Comparison of ENCODE assay signal across 18 cellular contexts in genomic region chr18:78237864-78238263, GRCh38.
"Had no signal": no experiment of that assay in that cellular context is flagged by ENCODE, and none has a peak within 500 bp of the region (broad histone marks: within the 10 kb centered on the region; RNA-seq: fewer than 3 reads in every experiment).

No MANE protein-coding gene starts in this region.

- H3K4me3 Mint-ChIP-seq: naive thymus-derived CD8-positive, alpha-beta T cell; stimulated activated memory B cell treated with anti-CD40 and anti-IgM and Interleukin-4, amounts not matched to agents 10 μg/mL and 1 μg/mL and 100 μg/mL, for 72 hours; stimulated activated naive CD8-positive, alpha-beta T cell treated with anti-CD3 and anti-CD28 coated beads, Interleukin-15, Interleukin-2, amounts not matched to agents 100 ng/mL and 50 ng/mL, for 24 hours had no signal

- H3K4me1 Mint-ChIP-seq: stimulated activated memory B cell treated with anti-CD40 and anti-IgM and Interleukin-4, amounts not matched to agents 10 μg/mL and 1 μg/mL and 100 μg/mL, for 72 hours had no signal

- ATAC-seq: gastrocnemius medialis; left lobe of liver; mucosa of descending colon; naive thymus-derived CD8-positive, alpha-beta T cell; psoas muscle had no signal

- H3K4me3 ChIP-seq: coronary artery, dorsolateral prefrontal cortex, gastrocnemius medialis, mucosa of descending colon, psoas muscle, right lobe of liver, tibial artery, upper lobe of right lung, vagina had no signal

- DNase-seq: dorsolateral prefrontal cortex; effector CD8-positive, alpha-beta T cell; gastrocnemius medialis; islet precursor cell; mucosa of descending colon; naive thymus-derived CD8-positive, alpha-beta T cell; psoas muscle; retina; right lobe of liver; stimulated activated CD4-positive, alpha-beta T cell treated with anti-CD3 and anti-CD28 coated beads, Interleukin-4, amount 100 ng/mL, for 24 hours; tibial artery; upper lobe of right lung had no signal

- H3K27me3 Mint-ChIP-seq: stimulated activated naive CD8-positive, alpha-beta T cell treated with anti-CD3 and anti-CD28 coated beads, Interleukin-15, Interleukin-2, amounts not matched to agents 100 ng/mL and 50 ng/mL, for 24 hours had no signal

- H3K36me3 Mint-ChIP-seq: naive thymus-derived CD8-positive, alpha-beta T cell; stimulated activated memory B cell treated with anti-CD40 and anti-IgM and Interleukin-4, amounts not matched to agents 10 μg/mL and 1 μg/mL and 100 μg/mL, for 72 hours had no signal

- H3K79me2 ChIP-seq: parathyroid adenoma had no signal

- H3K36me3 ChIP-seq: gastrocnemius medialis, right lobe of liver, tibial artery, upper lobe of right lung, vagina had no signal

- H3K27ac ChIP-seq: coronary artery, dorsolateral prefrontal cortex, gastrocnemius medialis, parathyroid adenoma, psoas muscle, right lobe of liver, tibial artery, upper lobe of right lung, vagina had no signal

- H3K27ac Mint-ChIP-seq: stimulated activated memory B cell treated with anti-CD40 and anti-IgM and Interleukin-4, amounts not matched to agents 10 μg/mL and 1 μg/mL and 100 μg/mL, for 72 hours; stimulated activated naive CD8-positive, alpha-beta T cell treated with anti-CD3 and anti-CD28 coated beads, Interleukin-15, Interleukin-2, amounts not matched to agents 100 ng/mL and 50 ng/mL, for 24 hours had no signal

- H3K9me3 ChIP-seq: gastrocnemius medialis, psoas muscle, right lobe of liver, tibial artery, upper lobe of right lung, vagina had no signal

- H2AFZ ChIP-seq: parathyroid adenoma had no signal

- H3K27me3 ChIP-seq: gastrocnemius medialis, right lobe of liver, tibial artery, upper lobe of right lung, vagina had no signal

- H3K9ac ChIP-seq: parathyroid adenoma had no signal

- H3K4me1 ChIP-seq: gastrocnemius medialis, parathyroid adenoma, psoas muscle, right lobe of liver, tibial artery had no signal
